8 cellular contexts compared by ENCODE assay signal in the genomic region with DNA sequence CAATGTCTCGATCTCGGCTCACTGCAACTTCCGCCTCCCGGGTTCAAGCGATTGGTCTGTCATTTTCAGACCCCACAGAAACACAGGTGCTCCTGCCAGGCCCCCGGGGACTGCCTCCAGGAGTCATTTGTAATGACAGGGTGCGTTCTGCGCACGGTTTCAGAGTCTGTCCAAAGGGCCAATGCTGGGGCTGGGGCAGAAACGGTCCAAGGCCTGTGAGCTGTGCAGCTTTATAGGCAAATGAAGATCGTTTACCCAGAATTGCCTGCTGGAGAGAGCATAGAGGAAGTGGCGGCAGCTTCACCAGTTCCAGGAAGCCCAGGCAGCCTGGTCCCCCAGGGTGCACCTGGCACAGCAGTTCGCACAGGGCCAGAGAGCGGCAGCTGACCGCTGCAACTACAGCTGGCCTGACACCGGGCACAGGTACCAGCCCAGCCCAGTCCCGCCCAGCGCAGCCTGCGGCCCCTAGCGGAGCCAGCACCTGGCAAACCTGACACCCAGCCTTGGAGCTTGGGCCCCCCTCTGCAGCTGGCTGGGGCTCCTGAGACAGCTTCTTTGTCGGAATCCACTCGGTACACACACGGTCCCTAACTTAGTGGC.
DNase-seq lines count a peak whose midpoint lies in the region; ATAC-seq and TF ChIP-seq lines count a peak whose summit lies in the region.
"Not testable (repeated sequence)": the region's sequence is repeated elsewhere in the genome, so short reads cannot be mapped to it uniquely, and the experiment has no call there.

No MANE protein-coding gene starts in this region.

- H3K36me3 Mint-ChIP-seq in stimulated activated naive CD8-positive, alpha-beta T cell treated with anti-CD3 and anti-CD28 coated beads, Interleukin-15, Interleukin-2, amounts not matched to agents 100 ng/mL and 50 ng/mL, for 24 hours (ENCODE audit: low read depth): peaks cover 34% of the 10 kb centered on the region

- not testable (repeated sequence) for H3K9me3 Mint-ChIP-seq in stimulated activated naive CD8-positive, alpha-beta T cell treated with anti-CD3 and anti-CD28 coated beads, Interleukin-15, Interleukin-2, amounts not matched to agents 100 ng/mL and 50 ng/mL, for 24 hours

- DNase-seq in NCI-H2107 treated with DMSO at 0.1 percent for 48 hours (lab: John Stamatoyannopoulos, UW; ENCODE audit: unreplicated experiment) (peak; percentile 5), mucosa of descending colon (peak; percentile 87 to 95 (median 93))
- DNase-seq in activated CD4-positive, alpha-beta T cell treated with anti-CD3 and anti-CD28 coated beads, Interleukin-2, amount 50 U/mL, for 1 hour: peak; percentile 30

- intact Hi-C loops in mucosa of descending colon (cut with DNase I, micrococcal nuclease): not testable (repeated sequence)

- peak; percentile 22 for TF ChIP-seq CTCF in mucosa of descending colon (IDR thresholded peaks at IDR 0.05)

- peak; percentile 24 for TF ChIP-seq POLR2A in GM10847 (IDR thresholded peaks at IDR 0.05; ENCODE audit: extremely low read depth, insufficient read length)

- peaks cover 70% of the 10 kb centered on the region for H3K4me1 ChIP-seq in mucosa of descending colon (ENCODE audit: low read depth)

- not testable (repeated sequence) for H3K36me3 ChIP-seq in mucosa of descending colon (ENCODE audit: low read depth)

- peak overlapping the region; percentile 90 for H3K27ac Mint-ChIP-seq in stimulated activated naive CD8-positive, alpha-beta T cell treated with anti-CD3 and anti-CD28 coated beads, Interleukin-15, Interleukin-2, amounts not matched to agents 100 ng/mL and 50 ng/mL, for 24 hours

- ATAC-seq in GM19467 (IDR thresholded peaks at IDR 0.05; ENCODE audit: unreplicated experiment) (peak; percentile 53), HG03095 (IDR thresholded peaks at IDR 0.05; ENCODE audit: unreplicated experiment) (peak; percentile 40), mucosa of descending colon (peak; percentile 70)

- H3K27me3 Mint-ChIP-seq in stimulated activated naive CD8-positive, alpha-beta T cell treated with anti-CD3 and anti-CD28 coated beads, Interleukin-15, Interleukin-2, amounts not matched to agents 100 ng/mL and 50 ng/mL, for 24 hours: not testable (repeated sequence)

- peak overlapping the region; percentile 76 for H3K4me3 Mint-ChIP-seq in stimulated activated naive CD8-positive, alpha-beta T cell treated with anti-CD3 and anti-CD28 coated beads, Interleukin-15, Interleukin-2, amounts not matched to agents 100 ng/mL and 50 ng/mL, for 24 hours

- H3K4me3 ChIP-seq in mucosa of descending colon: not testable (repeated sequence)

- H3K4me1 Mint-ChIP-seq in stimulated activated naive CD8-positive, alpha-beta T cell treated with anti-CD3 and anti-CD28 coated beads, Interleukin-15, Interleukin-2, amounts not matched to agents 100 ng/mL and 50 ng/mL, for 24 hours (ENCODE audit: low read depth): peaks cover 73% of the 10 kb centered on the region

- H3K9me3 ChIP-seq in mucosa of descending colon: not testable (repeated sequence)

- H3K27ac ChIP-seq in cingulate gyrus (ENCODE audit: low read depth, low read length): peak overlapping the region; percentile 69

Comparison
In these comparisons a context has a peak if more than half of its experiments do, and no peak if none do; other contexts are left out.
1. DNase-seq: peak in every context shown above with its lines; median percentile 93 in mucosa of descending colon; 30 in activated CD4-positive, alpha-beta T cell treated with anti-CD3 and anti-CD28 coated beads, Interleukin-2, amount 50 U/mL, for 1 hour; 5 in NCI-H2107 treated with DMSO at 0.1 percent for 48 hours.